ENCODE assay signal across 15 cellular contexts in genomic region chr12:123572391-123572790, GRCh38. TPM values are rescaled to one million over a fixed set of nuclear protein-coding genes. Genes with fewer than 3 reads are reported as not detected.
DNase-seq lines count a peak whose midpoint lies in the region; ATAC-seq and TF ChIP-seq lines count a peak whose summit lies in the region.
"Had no signal": no experiment of that assay in that cellular context is flagged by ENCODE, and none has a peak within 500 bp of the region (broad histone marks: within the 10 kb centered on the region; RNA-seq: fewer than 3 reads in every experiment).

No MANE protein-coding gene starts in this region.

- H3K9me3 ChIP-seq in osteoblast (ENCODE audit: low read depth, low read length): peaks cover 3% of the 10 kb centered on the region

- H2AFZ ChIP-seq in osteoblast (ENCODE audit: low read length): no peak overlapping the region

- CTCF ChIA-PET in HEK293T (lab: Yijun Ruan, JAX): interaction anchor here (1.3 kb wide), 1 partner anchor 10 kb away, joined by 6 read pairs; no protein-coding TSS in a partner anchor

- peak overlapping the region; percentile 34 for H3K27ac ChIP-seq in osteoblast (ENCODE audit: low read depth, low read length)

- no peaks in the 10 kb centered on the region for H3K79me2 ChIP-seq in osteoblast (ENCODE audit: insufficient read depth, low read length)

- H3K4me2 ChIP-seq in osteoblast (ENCODE audit: insufficient read depth, low read length): no peak overlapping the region

- TF ChIP-seq CTCF in glutamatergic neuron (IDR thresholded peaks at IDR 0.05; ENCODE audit: partially characterized antibody, unreplicated experiment) (no peak), osteoblast (IDR thresholded peaks at IDR 0.05; ENCODE audit: extremely low read depth, low read depth, low read length) (no peak)

- H3K4me3 Mint-ChIP-seq in glutamatergic neuron (ENCODE audit: unreplicated experiment): peak overlapping the region; percentile 23
- H3K4me3 Mint-ChIP-seq: CD4-positive, alpha-beta memory T cell had no signal

- H3K4me3 ChIP-seq in osteoblast (ENCODE audit: insufficient read depth, low read length): no peak overlapping the region

- H3K9me3 Mint-ChIP-seq in glutamatergic neuron (ENCODE audit: unreplicated experiment): peaks cover 2% of the 10 kb centered on the region
- H3K9me3 Mint-ChIP-seq: CD4-positive, alpha-beta memory T cell had no signal

- H3K27ac Mint-ChIP-seq in glutamatergic neuron (ENCODE audit: unreplicated experiment): peak overlapping the region; percentile 95

- peaks cover 3% of the 10 kb centered on the region for H4K20me1 ChIP-seq in osteoblast (ENCODE audit: insufficient read depth, low read length)

- H3K36me3 Mint-ChIP-seq in glutamatergic neuron (ENCODE audit: unreplicated experiment): no peaks in the 10 kb centered on the region
- H3K36me3 Mint-ChIP-seq: CD4-positive, alpha-beta memory T cell had no signal

- POLR2A ChIA-PET in HEK293T (lab: Yijun Ruan, JAX): interaction anchor here (1.2 kb wide), 1 partner anchor 39 kb away, joined by 3 read pairs; the partner anchor contains the start of gene RILPL1

- no peaks in the 10 kb centered on the region for H3K27me3 ChIP-seq in osteoblast (ENCODE audit: insufficient read depth, low read length)

- H3K27me3 Mint-ChIP-seq in glutamatergic neuron (ENCODE audit: unreplicated experiment): peaks cover 8% of the 10 kb centered on the region
- H3K27me3 Mint-ChIP-seq: CD4-positive, alpha-beta memory T cell had no signal

- no peaks in the 10 kb centered on the region for H3K36me3 ChIP-seq in osteoblast (ENCODE audit: insufficient read depth, low read length)

- peaks cover 17% of the 10 kb centered on the region for H3K4me1 Mint-ChIP-seq in glutamatergic neuron (ENCODE audit: low read depth, unreplicated experiment)

- DNase-seq in HEK293T (ENCODE audit: extremely low spot score) (no peak), NCI-H2171 (lab: John Stamatoyannopoulos, UW) (peak; percentile 26), glutamatergic neuron (no peak), osteoblast (ENCODE audit: insufficient read length, low spot score, missing footprints) (no peak), HUDEP-2 (lab: John Stamatoyannopoulos, UW; ENCODE audit: unreplicated experiment in 76 of 76) (no peak), NOMO-1 (lab: John Stamatoyannopoulos, UW; ENCODE audit: unreplicated experiment in 2 of 2) (no peak)
- DNase-seq: C1 segment of cervical spinal cord; Calu3; CD4-positive, alpha-beta memory T cell; COR-L47; DMS79 treated with DMSO at 0.1 percent for 48 hours; GF-D8; H7; HCEC 1CT had no signal

- no peak for ATAC-seq in HG02763 (IDR thresholded peaks at IDR 0.05; ENCODE audit: unreplicated experiment)

- H3K4me1 ChIP-seq in osteoblast (ENCODE audit: insufficient read depth, low read length): peaks cover 3% of the 10 kb centered on the region

TF ChIP-seq in HEK293T, 16 proteins besides CTCF, POLR2A, EP300 and RAD21:
- TF ChIP-seq SUZ12 (IDR thresholded peaks at IDR 0.05) (no peak), PKNOX1 (IDR thresholded peaks at IDR 0.05) (0 out of 2 replicates have a peak, but pooled peaks have one; percentile 32), FOXK2 (IDR thresholded peaks at IDR 0.05) (no peak), L3MBTL2 (conservative IDR thresholded peaks at IDR 0.05) (no peak), ZNF384 (IDR thresholded peaks at IDR 0.05) (no peak)

RNA-seq across cellular contexts. Expression of gene TMED2, which starts 12.0 kb away (rescaled TPM):
- total RNA-seq in glutamatergic neuron (ENCODE audit: unreplicated experiment) (136 TPM), osteoblast (382 and 418 TPM in 2 replicates)

RNA-seq across cellular contexts. Expression of gene DDX55, which starts 29.5 kb away (rescaled TPM):
- total RNA-seq in glutamatergic neuron (ENCODE audit: unreplicated experiment): 25.2 TPM
- total RNA-seq in osteoblast: 19.2 and 20.6 TPM in 2 replicates

RNA-seq across cellular contexts. Expression of gene RILPL1, which starts 38.9 kb away (rescaled TPM):
- total RNA-seq in glutamatergic neuron (ENCODE audit: unreplicated experiment) (6.2 TPM), osteoblast (14.7 and 16.3 TPM in 2 replicates)
